10 cellular contexts compared by ENCODE assay signal in the genomic region with DNA sequence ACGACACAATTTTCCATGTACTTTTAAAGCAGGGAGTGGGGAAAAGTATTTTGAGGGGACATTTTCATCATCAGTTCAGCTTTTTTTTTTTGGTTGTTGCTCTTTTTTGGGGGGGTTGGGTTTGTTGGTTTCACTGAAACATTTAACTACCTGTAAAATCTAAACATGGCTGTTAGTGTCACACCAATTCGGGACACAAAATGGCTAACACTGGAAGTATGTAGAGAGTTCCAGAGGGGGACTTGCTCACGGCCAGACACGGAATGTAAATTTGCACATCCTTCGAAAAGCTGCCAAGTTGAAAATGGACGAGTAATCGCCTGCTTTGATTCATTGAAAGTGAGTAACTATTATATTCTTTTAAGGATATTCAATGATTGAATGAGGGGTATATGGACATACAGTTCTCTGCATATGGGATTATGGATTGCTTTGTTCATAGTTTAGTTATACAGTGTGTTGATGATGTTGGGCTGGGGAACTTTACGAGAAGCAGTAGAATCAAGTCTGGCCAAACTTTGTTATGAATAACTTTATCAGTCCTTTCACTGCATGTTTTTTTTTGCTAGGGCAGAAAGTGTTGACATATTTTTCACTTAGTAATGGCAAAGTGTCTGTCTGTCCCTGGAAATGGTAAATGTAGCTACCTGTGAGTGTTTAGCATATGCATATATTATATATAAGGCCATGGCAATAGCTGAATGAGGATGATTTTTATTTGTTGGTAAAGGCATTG. TPM values are rescaled to one million over a fixed set of nuclear protein-coding genes. Genes with fewer than 3 reads are reported as not detected.
DNase-seq lines count a peak whose midpoint lies in the region; ATAC-seq and TF ChIP-seq lines count a peak whose summit lies in the region.
"Had no signal": no experiment of that assay in that cellular context is flagged by ENCODE, and none has a peak within 500 bp of the region (broad histone marks: within the 10 kb centered on the region; RNA-seq: fewer than 3 reads in every experiment).

No MANE protein-coding gene starts in this region.

- TF ChIP-seq CTCF in LNCaP clone FGC (IDR thresholded peaks at IDR 0.05; ENCODE audit: control insufficient read depth, extremely low read depth, insufficient read depth) (no peak), psoas muscle (IDR thresholded peaks at IDR 0.05) (no peak)

- DNase-seq in CD8-positive, alpha-beta memory T cell = no peak
- DNase-seq in LNCaP clone FGC (ENCODE audit: low read depth) (no peak), psoas muscle (no peak), nucleus accumbens (lab: John Stamatoyannopoulos, UW) (no peak), NCI-H2029 (lab: John Stamatoyannopoulos, UW) (no peak), ureter (ENCODE audit: low spot score) (no peak), HUDEP-2 (lab: John Stamatoyannopoulos, UW; ENCODE audit: unreplicated experiment in 76 of 76) (no peak)
- DNase-seq in central memory CD8-positive, alpha-beta T cell (ENCODE audit: low spot score in 2 of 2) = no peak
- DNase-seq: NCI-H1092 treated with DMSO at 0.1 percent for 48 hours had no signal

- no peak for ATAC-seq in central memory CD8-positive, alpha-beta T cell (replicated peaks; ENCODE audit: extremely low read depth, poor library complexity, severe bottlenecking)
- ATAC-seq in psoas muscle = peak in 2 of 4 donors; percentile 41 to 54

- H3K27ac Mint-ChIP-seq in CD8-positive, alpha-beta memory T cell = peak overlapping the region; percentile 83 to 97 (median 93)
- peak overlapping the region; percentile 89 for H3K27ac Mint-ChIP-seq in central memory CD8-positive, alpha-beta T cell (ENCODE audit: low read depth)

- CTCF ChIA-PET in CD8-positive, alpha-beta memory T cell (lab: Charles Lee) = interaction anchor here (0.7 to 1.6 kb wide), 5 partner anchors 9 to 116 kb away, joined by 3 to 4 read pairs (median 3); no protein-coding TSS in a partner anchor

- H3K27me3 ChIP-seq in CD8-positive, alpha-beta memory T cell (ENCODE audit: insufficient read depth, low read length, poor library complexity, severe bottlenecking) = no peaks in the 10 kb centered on the region
- H3K27me3 ChIP-seq in psoas muscle (ENCODE audit: insufficient read depth in 3 of 3, low read length in 2 of 3) = no peaks in the 10 kb centered on the region

- intact Hi-C loops in psoas muscle (cut with DNase I) = loop anchor here (5.0 to 10.0 kb wide), 3 partner anchors 33 to 145 kb away; partner anchors contain the start of gene MBNL1 (in 1 of the 2)

- 25 to 39% (median 29%) methylated on average over 8 of the region's 8 CpGs for WGBS in psoas muscle, 3 donors

- H3K27me3 Mint-ChIP-seq in CD8-positive, alpha-beta memory T cell = no peaks in the 10 kb centered on the region
- no peaks in the 10 kb centered on the region for H3K27me3 Mint-ChIP-seq in central memory CD8-positive, alpha-beta T cell

- H3K4me1 Mint-ChIP-seq in CD8-positive, alpha-beta memory T cell = peaks cover 88 to 97% (median 92%) of the 10 kb centered on the region in 3 donors
- peaks cover 69% of the 10 kb centered on the region for H3K4me1 Mint-ChIP-seq in central memory CD8-positive, alpha-beta T cell

- H3K27ac ChIP-seq in CD8-positive, alpha-beta memory T cell (ENCODE audit: low read depth, low read length) = no peak overlapping the region
- peak overlapping the region; percentile 94 for H3K27ac ChIP-seq in psoas muscle

- peaks cover 99% of the 10 kb centered on the region for H3K4me1 ChIP-seq in CD8-positive, alpha-beta memory T cell (ENCODE audit: insufficient read depth, low read length)
- peaks cover 53% of the 10 kb centered on the region for H3K4me1 ChIP-seq in psoas muscle

- POLR2A ChIA-PET in CD8-positive, alpha-beta memory T cell (lab: Charles Lee) = interaction anchor here (0.9 to 1.2 kb wide), 3 partner anchors 10 to 56 kb away, joined by 3 to 6 read pairs (median 6); no protein-coding TSS in a partner anchor

- peak overlapping the region; percentile 71 to 82 (median 77) for H3K4me3 Mint-ChIP-seq in CD8-positive, alpha-beta memory T cell
- H3K4me3 Mint-ChIP-seq in central memory CD8-positive, alpha-beta T cell = peak overlapping the region; percentile 75

- H3K9me3 ChIP-seq in CD8-positive, alpha-beta memory T cell (ENCODE audit: low read length) = no peaks in the 10 kb centered on the region
- H3K9me3 ChIP-seq in psoas muscle = no peaks in the 10 kb centered on the region

- H3K36me3 ChIP-seq in CD8-positive, alpha-beta memory T cell (ENCODE audit: insufficient read depth, low read length) = peaks cover 21% of the 10 kb centered on the region
- no peaks in the 10 kb centered on the region for H3K36me3 ChIP-seq in psoas muscle (ENCODE audit: insufficient read depth in 1 of 2, low read depth in 1 of 2)

- H3K36me3 Mint-ChIP-seq in CD8-positive, alpha-beta memory T cell = peaks cover 14 to 58% (median 27%) of the 10 kb centered on the region in 3 donors
- peaks cover 64% of the 10 kb centered on the region for H3K36me3 Mint-ChIP-seq in central memory CD8-positive, alpha-beta T cell (ENCODE audit: insufficient read depth)

- no peak overlapping the region for H3K4me3 ChIP-seq in CD8-positive, alpha-beta memory T cell (ENCODE audit: low read length)
- H3K4me3 ChIP-seq in LNCaP clone FGC (ENCODE audit: low read depth, low read length) (peak overlapping the region; percentile 53; the same call in 1 of the 2 replicates), psoas muscle (peak overlapping the region; percentile 70)
- H3K4me3 ChIP-seq: lung had no signal

- no peaks in the 10 kb centered on the region for H3K9me3 Mint-ChIP-seq in CD8-positive, alpha-beta memory T cell
- no peaks in the 10 kb centered on the region for H3K9me3 Mint-ChIP-seq in central memory CD8-positive, alpha-beta T cell

RNA-seq across cellular contexts. Expression of gene MBNL1, which starts 31.5 kb away (rescaled TPM):
- 100 to 1,000 TPM; 386 to 391 TPM for total RNA-seq in CD8-positive, alpha-beta memory T cell
- polyA plus RNA-seq in CD8-positive, alpha-beta memory T cell = 303 TPM
- total RNA-seq in psoas muscle = 100 to 1,000 TPM; 179 to 281 (median 242) TPM
- polyA plus RNA-seq in psoas muscle = 100 to 1,000 TPM in 2 of 3 donors, 10 to 100 TPM in 1; 27.4 to 168 (median 108) TPM
- 223 TPM for total RNA-seq in ureter
